ENCODE assay signal across 11 cellular contexts in genomic region chr15:72740202-72740601, GRCh38. TPM values are rescaled to one million over a fixed set of nuclear protein-coding genes. Genes with fewer than 3 reads are reported as not detected.
DNase-seq lines count a peak whose midpoint lies in the region; ATAC-seq and TF ChIP-seq lines count a peak whose summit lies in the region.
"Had no signal": no experiment of that assay in that cellular context is flagged by ENCODE, and none has a peak within 500 bp of the region (broad histone marks: within the 10 kb centered on the region; RNA-seq: fewer than 3 reads in every experiment).

No MANE protein-coding gene starts in this region.

- no peak for TF ChIP-seq EP300 in gastroesophageal sphincter (IDR thresholded peaks at IDR 0.05)

- no peak overlapping the region for H3K27ac ChIP-seq in SJCRH30
- no peak overlapping the region for H3K27ac ChIP-seq in gastroesophageal sphincter
- H3K27ac ChIP-seq: transverse colon had no signal

- 70 to 90% methylated on average over 1 of the region's 1 CpG for WGBS in gastroesophageal sphincter (ENCODE audit: low coverage in 1 of 2), 2 donors

- H3K9me3 Mint-ChIP-seq in activated naive CD8-positive, alpha-beta T cell treated with anti-CD3 and anti-CD28 coated beads, Interleukin-2, amount 50 U/mL, for 24 hours = peaks cover 5% of the 10 kb centered on the region

- H3K4me3 Mint-ChIP-seq in activated naive CD8-positive, alpha-beta T cell treated with anti-CD3 and anti-CD28 coated beads, Interleukin-2, amount 50 U/mL, for 24 hours = no peak overlapping the region

- no peak for TF ChIP-seq CTCF in GM12865 (IDR thresholded peaks at IDR 0.05; ENCODE audit: insufficient read depth, low read depth, low read length, missing control alignments)
- no peak for TF ChIP-seq CTCF in gastroesophageal sphincter (IDR thresholded peaks at IDR 0.05)

- peak overlapping the region; percentile 33 for H3K27ac Mint-ChIP-seq in activated naive CD8-positive, alpha-beta T cell treated with anti-CD3 and anti-CD28 coated beads, Interleukin-2, amount 50 U/mL, for 24 hours

- ATAC-seq in GM19455 (IDR thresholded peaks at IDR 0.05; ENCODE audit: unreplicated experiment) (peak; percentile 94), HG03378 (IDR thresholded peaks at IDR 0.05; ENCODE audit: unreplicated experiment) (peak; percentile 82), gastroesophageal sphincter (no peak), HG03432 (IDR thresholded peaks at IDR 0.05; ENCODE audit: unreplicated experiment) (no peak), HG03457 (IDR thresholded peaks at IDR 0.05; ENCODE audit: unreplicated experiment) (no peak)
- peak; percentile 46 for ATAC-seq in activated naive CD8-positive, alpha-beta T cell treated with anti-CD3 and anti-CD28 coated beads, Interleukin-2, amount 50 U/mL, for 24 hours

- TF ChIP-seq POLR2A in gastroesophageal sphincter (IDR thresholded peaks at IDR 0.05) = no peak

- H3K36me3 ChIP-seq in SJCRH30 = peaks cover 4% of the 10 kb centered on the region
- H3K36me3 ChIP-seq in gastroesophageal sphincter = peaks cover 0 to 62% of the 10 kb centered on the region in 2 donors

- peaks cover 58% of the 10 kb centered on the region for H3K36me3 Mint-ChIP-seq in activated naive CD8-positive, alpha-beta T cell treated with anti-CD3 and anti-CD28 coated beads, Interleukin-2, amount 50 U/mL, for 24 hours (ENCODE audit: low read depth)

- H3K9me3 ChIP-seq in SJCRH30 (replicated peaks) (no peaks in the 10 kb centered on the region), gastroesophageal sphincter (no peaks in the 10 kb centered on the region)
- H3K9me3 ChIP-seq: transverse colon had no signal

- no peaks in the 10 kb centered on the region for H3K27me3 ChIP-seq in SJCRH30
- no peaks in the 10 kb centered on the region for H3K27me3 ChIP-seq in gastroesophageal sphincter
- H3K27me3 ChIP-seq: transverse colon had no signal

- DNase-seq in GM12865 (ENCODE audit: low read depth) (peak; percentile 63), SJCRH30 (no peak)
- no peak for DNase-seq in activated naive CD8-positive, alpha-beta T cell treated with anti-CD3 and anti-CD28 coated beads, Interleukin-2, amount 50 U/mL, for 24 hours
- DNase-seq: NCI-H1436 treated with DMSO at 0.1 percent for 48 hours, transverse colon had no signal

- H3K4me1 ChIP-seq in SJCRH30 = peaks cover 2% of the 10 kb centered on the region; the same call in 1 of the 2 replicates
- H3K4me1 ChIP-seq in gastroesophageal sphincter = no peaks in the 10 kb centered on the region
- H3K4me1 ChIP-seq: transverse colon had no signal

- H3K4me1 Mint-ChIP-seq in activated naive CD8-positive, alpha-beta T cell treated with anti-CD3 and anti-CD28 coated beads, Interleukin-2, amount 50 U/mL, for 24 hours = peaks cover 34% of the 10 kb centered on the region

- peak overlapping the region; percentile 32 for H3K4me3 ChIP-seq in GM12865 (ENCODE audit: low read depth, low read length)
- H3K4me3 ChIP-seq in SJCRH30 = no peak overlapping the region
- H3K4me3 ChIP-seq in gastroesophageal sphincter = no peak overlapping the region
- H3K4me3 ChIP-seq: transverse colon had no signal

- no peaks in the 10 kb centered on the region for H3K27me3 Mint-ChIP-seq in activated naive CD8-positive, alpha-beta T cell treated with anti-CD3 and anti-CD28 coated beads, Interleukin-2, amount 50 U/mL, for 24 hours

RNA-seq across cellular contexts. Expression of gene ADPGK, which starts 43.4 kb away (rescaled TPM):
- 57.0 and 58.2 TPM in 2 replicates for total RNA-seq in SJCRH30 (2014; rRNA removed; shearing (Covaris generic))
- 10 to 100 TPM; 19.7 to 52.1 (median 36.1) TPM for total RNA-seq in gastroesophageal sphincter

RNA-seq across cellular contexts. Expression of gene BBS4, which starts 54.2 kb away (rescaled TPM):
- 11.0 and 19.6 TPM in 2 replicates for total RNA-seq in SJCRH30 (2014; rRNA removed; shearing (Covaris generic))
- 10 to 100 TPM; 19.8 to 34.9 (median 26.6) TPM for total RNA-seq in gastroesophageal sphincter

RNA-seq across cellular contexts. Expression of gene HIGD2B, which starts 54.2 kb away (rescaled TPM):
- total RNA-seq in SJCRH30 (2014; rRNA removed; shearing (Covaris generic)) = not detected in 2 replicates
- total RNA-seq in gastroesophageal sphincter = not detected
- total RNA-seq: lower leg skin, transverse colon had no signal

Comparison
In these comparisons a context has a peak if more than half of its experiments do, and no peak if none do; other contexts are left out.
1. ATAC-seq: peak in GM19455 (single experiment), HG03378 (single experiment) and activated naive CD8-positive, alpha-beta T cell treated with anti-CD3 and anti-CD28 coated beads, Interleukin-2, amount 50 U/mL, for 24 hours (single experiment); none in gastroesophageal sphincter (single experiment), HG03432 (single experiment) and HG03457 (single experiment).